In the genomic region with DNA sequence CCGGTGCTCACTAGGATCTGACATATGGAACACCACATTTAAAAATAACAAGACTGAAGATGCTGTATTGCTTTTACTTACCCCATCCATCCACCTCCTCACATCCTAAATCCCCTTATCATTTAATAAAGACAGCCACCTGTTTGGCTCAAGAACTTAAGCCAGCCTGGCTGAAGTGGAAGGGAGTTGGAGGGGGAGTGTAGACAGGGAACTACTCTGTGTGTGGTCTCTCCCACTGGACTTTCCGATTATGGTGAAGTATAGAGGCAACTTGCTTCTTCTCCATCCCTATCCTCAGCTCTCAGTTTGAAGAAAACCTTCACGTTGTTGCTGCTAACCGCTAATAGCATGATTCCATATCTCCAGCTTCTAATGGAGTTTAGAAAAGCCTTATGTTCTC, we compare ENCODE assay signal across 22 cellular contexts.
DNase-seq lines count a peak whose midpoint lies in the region; FAIRE-seq and TF ChIP-seq lines count a peak whose summit lies in the region.
"Had no signal": no experiment of that assay in that cellular context is flagged by ENCODE, and none has a peak within 500 bp of the region (broad histone marks: within the 10 kb centered on the region; RNA-seq: fewer than 3 reads in every experiment).

No MANE protein-coding gene starts in this region.

- TF ChIP-seq POLR2A in GM12892 (IDR thresholded peaks at IDR 0.05; ENCODE audit: low read depth, low read length), result no peak

- TF ChIP-seq CTCF in nephron (IDR thresholded peaks at IDR 0.05; ENCODE audit: unreplicated experiment in 3 of 3) (no peak), smooth muscle cell (IDR thresholded peaks at IDR 0.05; ENCODE audit: borderline replicate concordance, insufficient read depth, poor library complexity, severe bottlenecking) (no peak)

- H3K9me3 Mint-ChIP-seq in nephron, result no peaks in the 10 kb centered on the region

- H3K36me3 Mint-ChIP-seq in nephron (ENCODE audit: low read depth), result no peaks in the 10 kb centered on the region
- H3K36me3 Mint-ChIP-seq: CD4-positive, CD25-positive, alpha-beta regulatory T cell; CD8-positive, alpha-beta T cell had no signal

- no peak for FAIRE-seq in GM12892 (lab: Jason Lieb, UNC)
- FAIRE-seq: A204.1, G401.6, GM19239, H1 had no signal

- H3K27ac ChIP-seq in SJCRH30 (peak overlapping the region; percentile 25; the same call in 1 of the 2 replicates), smooth muscle cell (ENCODE audit: low read depth) (no peak overlapping the region)
- H3K27ac ChIP-seq: 22Rv1, BLaER1, C4-2B, GM23248 had no signal

- H2AFZ ChIP-seq in smooth muscle cell (ENCODE audit: low read depth), result no peak overlapping the region
- H2AFZ ChIP-seq: GM23248 had no signal

- H3K4me1 Mint-ChIP-seq in nephron, result peaks cover 23% of the 10 kb centered on the region
- H3K4me1 Mint-ChIP-seq: B cell; CD4-positive, CD25-positive, alpha-beta regulatory T cell had no signal

- H3K36me3 ChIP-seq in SJCRH30 (no peaks in the 10 kb centered on the region), smooth muscle cell (ENCODE audit: low read depth) (no peaks in the 10 kb centered on the region)
- H3K36me3 ChIP-seq: BLaER1 had no signal

- H3K4me3 Mint-ChIP-seq in nephron, result no peak overlapping the region
- H3K4me3 Mint-ChIP-seq: B cell; CD4-positive, CD25-positive, alpha-beta regulatory T cell; CD8-positive, alpha-beta T cell had no signal

- H3K4me1 ChIP-seq in SJCRH30 (peaks cover 18% of the 10 kb centered on the region), smooth muscle cell (ENCODE audit: low read depth) (no peaks in the 10 kb centered on the region)
- H3K4me1 ChIP-seq: BLaER1, Caco-2 had no signal

- H3K27ac Mint-ChIP-seq in nephron, result peak overlapping the region; percentile 12 to 73 (median 71)
- H3K27ac Mint-ChIP-seq: B cell; CD4-positive, CD25-positive, alpha-beta regulatory T cell; CD8-positive, alpha-beta T cell had no signal

- H3K27me3 ChIP-seq in SJCRH30 (no peaks in the 10 kb centered on the region), smooth muscle cell (ENCODE audit: low read depth) (no peaks in the 10 kb centered on the region)
- H3K27me3 ChIP-seq: BLaER1 had no signal

- no peaks in the 10 kb centered on the region for H4K20me1 ChIP-seq in smooth muscle cell (ENCODE audit: low read depth)
- H4K20me1 ChIP-seq: BLaER1 had no signal

- no peak overlapping the region for H3K9ac ChIP-seq in smooth muscle cell (ENCODE audit: low read depth)
- H3K9ac ChIP-seq: BLaER1, GM23248 had no signal

- 90% methylated on average over 4 of the region's 4 CpGs for WGBS in smooth muscle cell (ENCODE audit: low lambda C conversion rate)

- H3K4me3 ChIP-seq in SJCRH30 (no peak overlapping the region), smooth muscle cell (no peak overlapping the region)
- H3K4me3 ChIP-seq: BLaER1, GM23248 had no signal

- no peaks in the 10 kb centered on the region for H3K9me3 ChIP-seq in SJCRH30 (replicated peaks)
- no peaks in the 10 kb centered on the region for H3K9me3 ChIP-seq in smooth muscle cell (replicated peaks; ENCODE audit: low read depth)
- H3K9me3 ChIP-seq: BLaER1, Caco-2 had no signal

- peak; percentile 29 for DNase-seq in NCI-H82 (lab: John Stamatoyannopoulos, UW)
- DNase-seq in NCI-H82 treated with DMSO at 0.1 percent for 48 hours (lab: John Stamatoyannopoulos, UW; ENCODE audit: unreplicated experiment), result no peak
- DNase-seq in SJCRH30, result peak; percentile 84 to 93
- no peak for DNase-seq in smooth muscle cell (lab: John Stamatoyannopoulos, UW; ENCODE audit: unreplicated experiment)
- DNase-seq in GM12892 (ENCODE audit: insufficient read length), result no peak
- DNase-seq: Caco-2; CD4-positive, CD25-positive, alpha-beta regulatory T cell; CD8-positive, alpha-beta T cell; DMS153; DND-41; GM23248; H7; HCEC 1CT had no signal

- H3F3A ChIP-seq in smooth muscle cell (ENCODE audit: low read depth), result no peaks in the 10 kb centered on the region

- H3K4me2 ChIP-seq in smooth muscle cell, result no peak overlapping the region
- H3K4me2 ChIP-seq: BLaER1 had no signal

- no peaks in the 10 kb centered on the region for H3K27me3 Mint-ChIP-seq in nephron (ENCODE audit: low read depth)
- H3K27me3 Mint-ChIP-seq: B cell; CD4-positive, CD25-positive, alpha-beta regulatory T cell had no signal

- H3K79me2 ChIP-seq in smooth muscle cell (ENCODE audit: low read depth), result no peaks in the 10 kb centered on the region

Comparison
In these comparisons a context has a peak if more than half of its experiments do, and no peak if none do; other contexts are left out.
1. DNase-seq: peak in NCI-H82 (single experiment) and SJCRH30 (2 of 2); none in NCI-H82 treated with DMSO at 0.1 percent for 48 hours (single experiment), smooth muscle cell (single experiment) and GM12892 (single experiment).